In genomic region chr11:27719575-27719925, GRCh38 we compare ENCODE assay signal across 8 cellular contexts. TPM values are rescaled to one million over a fixed set of nuclear protein-coding genes. Genes with fewer than 3 reads are reported as not detected.
DNase-seq lines count a peak whose midpoint lies in the region; ATAC-seq and TF ChIP-seq lines count a peak whose summit lies in the region.
"Had no signal": no experiment of that assay in that cellular context is flagged by ENCODE, and none has a peak within 500 bp of the region (broad histone marks: within the 10 kb centered on the region; RNA-seq: fewer than 3 reads in every experiment).

No MANE protein-coding gene starts in this region.

- TF ChIP-seq CTCF in brain microvascular endothelial cell (IDR thresholded peaks at IDR 0.05; ENCODE audit: low read depth, low read length, missing control alignments) = no peak
- TF ChIP-seq CTCF in kidney epithelial cell (IDR thresholded peaks at IDR 0.05; ENCODE audit: insufficient read depth, low read length, poor library complexity, severe bottlenecking) = no peak
- no peak for TF ChIP-seq CTCF in thoracic aorta (IDR thresholded peaks at IDR 0.05)
- TF ChIP-seq CTCF in GM20000 (IDR thresholded peaks at IDR 0.05; ENCODE audit: extremely low read depth, missing control alignments) = no peak

- H3K4me1 ChIP-seq in HUES48 (ENCODE audit: control insufficient read depth, insufficient read depth, low read length) (peaks cover 39% of the 10 kb centered on the region), thoracic aorta (ENCODE audit: control insufficient read depth in 1 of 2, low read depth in 2 of 2) (peaks cover 17 to 19% of the 10 kb centered on the region in 2 donors)

- in situ Hi-C loops in brain microvascular endothelial cell (cut with HindIII; ENCODE audit: low pct_ligation_motif_present, low sequenced_read_pairs) = loop anchor here (25.0 kb wide), 1 partner anchor 193 kb away; no protein-coding TSS in a partner anchor

- H3K4me3 ChIP-seq in HUES48 (ENCODE audit: low read depth, low read length) (peak overlapping the region; percentile 89), brain microvascular endothelial cell (ENCODE audit: low read depth, low read length) (peak overlapping the region; percentile 68), kidney epithelial cell (ENCODE audit: low read depth, low read length) (peak overlapping the region; percentile 62), thoracic aorta (peak overlapping the region; percentile 74)

- peak overlapping the region; percentile 97 for H3K27ac ChIP-seq in HUES48 (ENCODE audit: low read depth, low read length)
- H3K27ac ChIP-seq in brain microvascular endothelial cell = no peak overlapping the region
- no peak overlapping the region for H3K27ac ChIP-seq in thoracic aorta

- H3K36me3 ChIP-seq in HUES48 (ENCODE audit: control insufficient read depth, insufficient read depth, low read length) = no peaks in the 10 kb centered on the region
- no peaks in the 10 kb centered on the region for H3K36me3 ChIP-seq in brain microvascular endothelial cell (replicated peaks)
- no peaks in the 10 kb centered on the region for H3K36me3 ChIP-seq in kidney epithelial cell (ENCODE audit: control insufficient read depth, insufficient read depth, low read length)
- H3K36me3 ChIP-seq in thoracic aorta = no peaks in the 10 kb centered on the region

- H3K9ac ChIP-seq in HUES48 (ENCODE audit: low read depth, low read length) = peak overlapping the region; percentile 87

- H3K27me3 ChIP-seq in HUES48 (ENCODE audit: control insufficient read depth, insufficient read depth, low read length) (peaks cover 51% of the 10 kb centered on the region), brain microvascular endothelial cell (replicated peaks) (no peaks in the 10 kb centered on the region), kidney epithelial cell (ENCODE audit: control insufficient read depth, insufficient read depth, low read length) (peaks cover 26% of the 10 kb centered on the region), thoracic aorta (replicated peaks; ENCODE audit: insufficient read depth) (peaks cover 9% of the 10 kb centered on the region)

- DNase-seq in brain microvascular endothelial cell (no peak), kidney epithelial cell (ENCODE audit: low read depth) (no peak), thoracic aorta (ENCODE audit: low spot score) (no peak), GM20000 (ENCODE audit: low spot score) (no peak)
- no peak for DNase-seq in stimulated activated CD4-positive, alpha-beta T cell treated with anti-CD3 and anti-CD28 coated beads, Interleukin-12 subunit alpha, Interleukin-12 subunit beta, amount 100 ng/mL, for 4 hours
- DNase-seq: NCI-H1417 treated with DMSO at 0.1 percent for 48 hours had no signal

- ATAC-seq in thoracic aorta (ENCODE audit: insufficient number of reproducible peaks, low FRiP score, low read depth) = no peak
- ATAC-seq in GM19452 (IDR thresholded peaks at IDR 0.05; ENCODE audit: unreplicated experiment) = no peak

- no peaks in the 10 kb centered on the region for H3K9me3 ChIP-seq in HUES48 (ENCODE audit: control insufficient read depth, insufficient read depth, low read length)
- no peaks in the 10 kb centered on the region for H3K9me3 ChIP-seq in thoracic aorta

RNA-seq across cellular contexts. Expression of gene BDNF, which starts 19.3 kb away (rescaled TPM):
- 4.3 and 4.8 TPM in 2 replicates for total RNA-seq in kidney epithelial cell
- total RNA-seq in thoracic aorta = 1 to 10 TPM in 1 of 2 donors, under 1 TPM in 1; 0.42 to 4.7 TPM
